Comparison of ENCODE assay signal across 7 cellular contexts in genomic region chr16:21365541-21365940, GRCh38.
DNase-seq lines count a peak whose midpoint lies in the region; ATAC-seq and TF ChIP-seq lines count a peak whose summit lies in the region.
"Not testable (repeated sequence)": the region's sequence is repeated elsewhere in the genome, so short reads cannot be mapped to it uniquely, and the experiment has no call there.

No MANE protein-coding gene starts in this region.

- CTCF ChIA-PET in OCI-LY7 (lab: Charles Lee; ENCODE audit: unreplicated experiment) = not testable (repeated sequence)

- peak; percentile 41 for ATAC-seq in GM19324 (IDR thresholded peaks at IDR 0.05; ENCODE audit: low FRiP score, unreplicated experiment)
- ATAC-seq in HG03066 (IDR thresholded peaks at IDR 0.05; ENCODE audit: low read depth, unreplicated experiment) = peak; percentile 48
- ATAC-seq in HG03432 (IDR thresholded peaks at IDR 0.05; ENCODE audit: unreplicated experiment) = peak; percentile 32
- not testable (repeated sequence) for ATAC-seq in memory B cell (ENCODE audit: low read depth)

- H3K9me3 Mint-ChIP-seq in HFFc6, memory B cell: not testable (repeated sequence)

- H3K4me3 ChIP-seq in GM12865 (ENCODE audit: low read depth, low read length); OCI-LY7 (ENCODE audit: low read depth, low read length, poor library complexity, severe bottlenecking): not testable (repeated sequence)

- not testable (repeated sequence) for BruUV-seq in OCI-LY7 (replicated peaks; lab: Mats Ljungman, UMichigan)

- TF ChIP-seq CTCF in GM12865 (IDR thresholded peaks at IDR 0.05; ENCODE audit: insufficient read depth, low read depth, low read length, missing control alignments); HFFc6 (IDR thresholded peaks at IDR 0.05); OCI-LY7 (conservative IDR thresholded peaks at IDR 0.05; ENCODE audit: low read length): not testable (repeated sequence)

- not testable (repeated sequence) for H3K4me3 Mint-ChIP-seq in HFFc6
- peak overlapping the region; percentile 69 for H3K4me3 Mint-ChIP-seq in memory B cell

- H3K4me2 ChIP-seq in OCI-LY7 (ENCODE audit: low read length) = peak overlapping the region; percentile 54

- H3K9me3 ChIP-seq in OCI-LY7 (ENCODE audit: low read length) = not testable (repeated sequence)

- POLR2A ChIA-PET in OCI-LY7 (lab: Charles Lee) = not testable (repeated sequence)

- H3K27me3 Mint-ChIP-seq in HFFc6 (ENCODE audit: insufficient read depth); memory B cell: not testable (repeated sequence)

- H2AFZ ChIP-seq in OCI-LY7 (ENCODE audit: low read length) = not testable (repeated sequence)

- peaks cover 40% of the 10 kb centered on the region for H3K4me1 Mint-ChIP-seq in HFFc6 (ENCODE audit: low read depth)
- H3K4me1 Mint-ChIP-seq in memory B cell = peaks cover 30% of the 10 kb centered on the region

- H3K36me3 Mint-ChIP-seq in HFFc6 (ENCODE audit: low read depth); memory B cell: not testable (repeated sequence)

- DNase-seq in GM12865 (ENCODE audit: low read depth) (peak; percentile 39), OCI-LY7 (ENCODE audit: low spot score) (peak; percentile 8)
- not testable (repeated sequence) for DNase-seq in HFFc6; memory B cell (ENCODE audit: low spot score in 2 of 2)

- H3K9me2 ChIP-seq in OCI-LY7 (ENCODE audit: insufficient read depth, low read length) = not testable (repeated sequence)

- peaks cover 80% of the 10 kb centered on the region for H3K4me1 ChIP-seq in OCI-LY7 (ENCODE audit: insufficient read depth, low read length, poor library complexity, severe bottlenecking)

- H3K36me3 ChIP-seq in OCI-LY7 (ENCODE audit: insufficient read depth, low read length) = not testable (repeated sequence)

- H3K79me2 ChIP-seq in OCI-LY7 (ENCODE audit: insufficient read depth, low read depth, low read length) = not testable (repeated sequence)

- H3K27ac Mint-ChIP-seq in HFFc6 (peak overlapping the region; percentile 64; the same call in 1 of the 2 replicates), memory B cell (peak overlapping the region; percentile 88)

- H3K27ac ChIP-seq in OCI-LY7 (ENCODE audit: low read depth, low read length, poor library complexity, severe bottlenecking) = peak overlapping the region; percentile 42

- not testable (repeated sequence) for H4K20me1 ChIP-seq in OCI-LY7 (ENCODE audit: insufficient read depth, low read length)

- intact Hi-C loops in OCI-LY7 (cut with micrococcal nuclease; ENCODE audit: unreplicated experiment) = not testable (repeated sequence)
